Comparison of ENCODE assay signal across 20 cellular contexts in genomic region chr12:52573743-52574142, GRCh38. TPM values are rescaled to one million over a fixed set of nuclear protein-coding genes. Genes with fewer than 3 reads are reported as not detected.
DNase-seq lines count a peak whose midpoint lies in the region; ATAC-seq, FAIRE-seq and TF ChIP-seq lines count a peak whose summit lies in the region.
"Had no signal": no experiment of that assay in that cellular context is flagged by ENCODE, and none has a peak within 500 bp of the region (broad histone marks: within the 10 kb centered on the region; RNA-seq: fewer than 3 reads in every experiment).

Gene KRT74, minus strand, starts transcription at chr12:52573843. Its CDS starts 66 bp downstream, at chr12:52573777.

- WGBS in H9 (ENCODE audit: extremely low coverage, insufficient read length, low lambda C conversion rate), result no CpG with 5 or more reads among the region's 3 CpGs
- WGBS in sigmoid colon, 2 donors, result 82 to 95% methylated on average over 3 of the region's 3 CpGs

- no peak within 1 kb of the TSS for H2BK12ac ChIP-seq in H9 (ENCODE audit: insufficient read length, low read depth, low read length)

- TF ChIP-seq EP300 in sigmoid colon (IDR thresholded peaks at IDR 0.05), result no peak

- H2BK15ac ChIP-seq in H9 (ENCODE audit: low read depth, low read length), result no peak within 1 kb of the TSS

- no peaks in the 10 kb centered on the region for H3K27me3 ChIP-seq in BLaER1
- no peaks in the 10 kb centered on the region for H3K27me3 ChIP-seq in H9 (ENCODE audit: insufficient read depth, low read length)
- no peaks in the 10 kb centered on the region for H3K27me3 ChIP-seq in sigmoid colon

- H4K8ac ChIP-seq in H9 (replicated peaks; ENCODE audit: insufficient read length, low read depth, low read length), result no peak within 1 kb of the TSS

- H3T11ph ChIP-seq in H9 (ENCODE audit: low read length), result no peak within 1 kb of the TSS

- H3K9me3 Mint-ChIP-seq in H9, result no peaks in the 10 kb centered on the region
- H3K9me3 Mint-ChIP-seq: CD4-positive, alpha-beta T cell; IgD-negative memory B cell had no signal

- no peaks in the 10 kb centered on the region for H3K79me1 ChIP-seq in H9 (ENCODE audit: insufficient read depth, low read depth, low read length, poor library complexity, severe bottlenecking)

- peak within 1 kb of the TSS; percentile 26 for H2BK120ac ChIP-seq in H9 (ENCODE audit: low read depth, low read length, poor library complexity, severe bottlenecking)

- H2AFZ ChIP-seq in H9 (ENCODE audit: low read length), result no peak within 1 kb of the TSS

- H3K4me3 Mint-ChIP-seq in H9, result no peak within 1 kb of the TSS
- H3K4me3 Mint-ChIP-seq: CD4-positive, alpha-beta T cell; IgD-negative memory B cell had no signal

- H3K23me2 ChIP-seq in H9 (ENCODE audit: insufficient read length, low read depth, low read length, poor library complexity, severe bottlenecking), result no peaks in the 10 kb centered on the region

- H3K4me3 ChIP-seq in BLaER1 (no peak within 1 kb of the TSS), sigmoid colon (no peak within 1 kb of the TSS)
- H3K4me3 ChIP-seq: HAP-1 had no signal

- no peak for TF ChIP-seq CTCF in H9 (conservative IDR thresholded peaks at IDR 0.05)
- no peak for TF ChIP-seq CTCF in sigmoid colon (IDR thresholded peaks at IDR 0.05)

- H3K23ac ChIP-seq in H9 (ENCODE audit: insufficient read length, low read depth, low read length), result no peak within 1 kb of the TSS

- H3K14ac ChIP-seq in H9 (ENCODE audit: insufficient read depth, low read length), result no peak within 1 kb of the TSS

- H3K4me2 ChIP-seq in BLaER1, result peak within 1 kb of the TSS; percentile 74
- H3K4me2 ChIP-seq in H9 (ENCODE audit: insufficient read depth, insufficient read length, low read length), result no peak within 1 kb of the TSS

- no peak within 1 kb of the TSS for H3K56ac ChIP-seq in H9 (ENCODE audit: insufficient read length, low read depth, low read length)

- H3K27me3 Mint-ChIP-seq in H9 (ENCODE audit: low read depth), result peaks cover 14% of the 10 kb centered on the region
- H3K27me3 Mint-ChIP-seq: CD4-positive, alpha-beta T cell had no signal

- no peak within 1 kb of the TSS for H2AK5ac ChIP-seq in H9 (ENCODE audit: insufficient read length, low read length)

- H3K79me2 ChIP-seq in H9 (ENCODE audit: insufficient read depth, low read length), result no peaks in the 10 kb centered on the region

- intact Hi-C loops in sigmoid colon (cut with DNase I), result loop anchor here (10.0 kb wide), 1 partner anchor 401 kb away; no protein-coding TSS in a partner anchor

- no peak within 1 kb of the TSS; a peak in 1 of 7 replicates for H3K27ac Mint-ChIP-seq in H9
- H3K27ac Mint-ChIP-seq: CD4-positive, alpha-beta T cell; IgD-negative memory B cell had no signal

- H3K27ac ChIP-seq in BLaER1 (no peak within 1 kb of the TSS), H9 (ENCODE audit: insufficient read length, low read depth, low read length) (no peak within 1 kb of the TSS), sigmoid colon (no peak within 1 kb of the TSS)
- H3K27ac ChIP-seq: C4-2B had no signal

- no peak within 1 kb of the TSS for H2BK5ac ChIP-seq in H9 (ENCODE audit: insufficient read length, low read length)

- no peaks in the 10 kb centered on the region for H3K36me3 ChIP-seq in BLaER1
- no peaks in the 10 kb centered on the region for H3K36me3 ChIP-seq in sigmoid colon
- H3K36me3 ChIP-seq: BE2C, HAP-1 had no signal

- H3K4me1 ChIP-seq in BLaER1 (peaks cover 14% of the 10 kb centered on the region), H9 (ENCODE audit: insufficient read depth, low read length) (no peaks in the 10 kb centered on the region), sigmoid colon (no peaks in the 10 kb centered on the region)
- H3K4me1 ChIP-seq: BE2C, Caco-2, HAP-1 had no signal

- H4K91ac ChIP-seq in H9 (ENCODE audit: insufficient read length, low read depth, low read length), result no peak within 1 kb of the TSS

- H3K9ac ChIP-seq in BLaER1, result no peak within 1 kb of the TSS
- H3K9ac ChIP-seq in H9 (ENCODE audit: extremely low read depth, insufficient read length, low read length), result no peak within 1 kb of the TSS

- H4K20me1 ChIP-seq in BLaER1, result no peaks in the 10 kb centered on the region
- no peaks in the 10 kb centered on the region for H4K20me1 ChIP-seq in H9 (ENCODE audit: control insufficient read depth, insufficient read depth, insufficient read length)

- no peak within 1 kb of the TSS for H2BK20ac ChIP-seq in H9 (ENCODE audit: low read depth, low read length, poor library complexity, severe bottlenecking)

- H3K18ac ChIP-seq in H9 (ENCODE audit: insufficient read length, low read depth, low read length), result no peak within 1 kb of the TSS

- no peak for ATAC-seq in GM19467 (IDR thresholded peaks at IDR 0.05; ENCODE audit: unreplicated experiment)
- ATAC-seq: HepG2 had no signal

- DNase-seq in H9, result no peak
- peak; percentile 78 for DNase-seq in mesenteric fat pad (ENCODE audit: low spot score)
- peak; percentile 19 for DNase-seq in sigmoid colon
- no peak for DNase-seq in GM19239 (ENCODE audit: insufficient read length, low spot score)
- no peak for DNase-seq in NCI-H1694 treated with DMSO at 0.1 percent for 48 hours (lab: John Stamatoyannopoulos, UW)
- DNase-seq: ACHN; BE2C; Caco-2; CD4-positive, alpha-beta T cell had no signal

- H4K5ac ChIP-seq in H9 (ENCODE audit: insufficient read length, low read depth, low read length), result no peak within 1 kb of the TSS

- H3K9me3 ChIP-seq in BLaER1 (no peaks in the 10 kb centered on the region), H9 (ENCODE audit: control insufficient read depth, low read depth, low read length) (no peaks in the 10 kb centered on the region), sigmoid colon (no peaks in the 10 kb centered on the region)
- H3K9me3 ChIP-seq: BE2C, Caco-2, HAP-1 had no signal

- no peaks in the 10 kb centered on the region for H3K36me3 Mint-ChIP-seq in H9 (ENCODE audit: insufficient read depth in 1 of 3, low read depth in 3 of 3)
- H3K36me3 Mint-ChIP-seq: IgD-negative memory B cell had no signal

- no peak within 1 kb of the TSS for H3K4ac ChIP-seq in H9 (ENCODE audit: low read depth, low read length)

- FAIRE-seq in GM19239 (lab: Jason Lieb, UNC), result no peak
- FAIRE-seq: A204.1, D721Med, G401.6, GM12891, H1, HepG2 had no signal

- H3K4me1 Mint-ChIP-seq in H9, result no peaks in the 10 kb centered on the region

- TF ChIP-seq POLR2A in sigmoid colon (IDR thresholded peaks at IDR 0.05), result no peak

RNA-seq across cellular contexts. Expression of gene KRT74, which starts in this region (rescaled TPM):
- total RNA-seq in H9 (2021) (not detected in 2 replicates), mesenteric fat pad (not detected), sigmoid colon (not detected)
- not detected for polyA plus RNA-seq in sigmoid colon
- total RNA-seq: Caco-2, H1, HepG2 had no signal
- polyA plus RNA-seq: H1, HepG2, IgD-negative memory B cell had no signal

Comparison
In these comparisons a context has a peak if more than half of its experiments do, and no peak if none do; other contexts are left out.
1. Peak in DNase-seq in mesenteric fat pad; RNA of the gene not detected or under 1 TPM.
2. Peak in DNase-seq in sigmoid colon; RNA of the gene not detected or under 1 TPM.